28 cellular contexts compared by ENCODE assay signal in the genomic region with DNA sequence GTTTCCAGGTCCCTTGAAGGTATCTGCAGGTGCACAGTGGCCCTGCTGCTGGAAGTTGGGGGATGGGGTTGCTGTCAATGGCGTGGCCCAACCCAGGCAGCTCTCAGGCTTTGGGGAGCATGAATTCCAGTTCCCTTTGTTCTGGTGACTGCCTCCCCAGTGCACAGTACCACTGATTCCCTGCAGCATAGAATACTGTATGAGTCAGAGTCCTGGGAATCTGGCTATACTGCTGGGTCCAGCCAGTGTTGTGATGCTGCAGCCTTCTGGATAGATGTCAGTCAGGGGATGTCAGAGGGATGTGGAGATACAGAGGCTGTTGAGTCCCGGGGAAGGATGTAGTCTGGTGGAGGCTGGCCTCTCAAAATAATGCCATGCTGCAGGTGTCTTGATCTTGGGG.
A peak's percentile ranks its signal among the peaks of the same experiment; 100 is the strongest.
DNase-seq lines count a peak whose midpoint lies in the region; ATAC-seq lines count a peak whose summit lies in the region.
"Had no signal": no experiment of that assay in that cellular context is flagged by ENCODE, and none has a peak within 500 bp of the region (broad histone marks: within the 10 kb centered on the region; RNA-seq: fewer than 3 reads in every experiment).

No MANE protein-coding gene starts in this region.

- no peak overlapping the region for H3K4me3 ChIP-seq in naive thymus-derived CD4-positive, alpha-beta T cell (ENCODE audit: low read length)
- H3K4me3 ChIP-seq: A549, pancreas, SJSA1, skin epidermis, testis had no signal

- peak overlapping the region; percentile 1 for H3K27ac Mint-ChIP-seq in activated T-helper 17 cell treated with anti-CD3 and anti-CD28 coated beads, Interleukin-2, amount 50 U/mL, for 72 hours
- peak overlapping the region in 7 of 9 donors; percentile 50 to 96 (median 80) for H3K27ac Mint-ChIP-seq in naive thymus-derived CD4-positive, alpha-beta T cell
- H3K27ac Mint-ChIP-seq: activated naive CD4-positive, alpha-beta T cell treated with anti-CD3 and anti-CD28 coated beads, Interleukin-2, amount 50 U/mL, for 24 hours; activated T-helper 2 cell treated with anti-CD3 and anti-CD28 coated beads, Interferon-gamma antibody, Interleukin-2, Interleukin-4, amounts not matched to agents 10 μg/mL and 5 μg/mL and 100 μg/mL, durations not matched to agents 14 hours and 24 hours and 36 hours; stimulated activated naive CD8-positive, alpha-beta T cell treated with anti-CD3 and anti-CD28 coated beads, Interleukin-15, Interleukin-2, amounts not matched to agents 100 ng/mL and 50 ng/mL, for 24 hours had no signal

- ATAC-seq in activated T-helper 17 cell treated with anti-CD3 and anti-CD28 coated beads, Interleukin-2, amount 50 U/mL, for 72 hours (replicated peaks), result no peak
- no peak for ATAC-seq in naive thymus-derived CD4-positive, alpha-beta T cell
- ATAC-seq in HG02642 (IDR thresholded peaks at IDR 0.05; ENCODE audit: poor library complexity, unreplicated experiment), result no peak
- ATAC-seq: A549, pancreas had no signal

- peaks cover 24% of the 10 kb centered on the region for H3K36me3 Mint-ChIP-seq in activated T-helper 17 cell treated with anti-CD3 and anti-CD28 coated beads, Interleukin-2, amount 50 U/mL, for 72 hours (ENCODE audit: low read depth)
- H3K36me3 Mint-ChIP-seq in naive thymus-derived CD4-positive, alpha-beta T cell, result peaks cover 12 to 71% (median 49%) of the 10 kb centered on the region in 5 donors

- CTCF ChIA-PET in naive thymus-derived CD4-positive, alpha-beta T cell (lab: Charles Lee), result no interaction called here

- H3K9me3 ChIP-seq in naive thymus-derived CD4-positive, alpha-beta T cell (ENCODE audit: control insufficient read depth in 2 of 3, low read length in 3 of 3), result no peaks in the 10 kb centered on the region
- H3K9me3 ChIP-seq: SJSA1, testis had no signal

- no peak overlapping the region for H3K27ac ChIP-seq in naive thymus-derived CD4-positive, alpha-beta T cell (ENCODE audit: low read depth, low read length)
- H3K27ac ChIP-seq: A549, pancreas, SJSA1, skin epidermis, testis had no signal

- H3K27me3 Mint-ChIP-seq in activated T-helper 17 cell treated with anti-CD3 and anti-CD28 coated beads, Interleukin-2, amount 50 U/mL, for 72 hours, result no peaks in the 10 kb centered on the region
- no peaks in the 10 kb centered on the region for H3K27me3 Mint-ChIP-seq in naive thymus-derived CD4-positive, alpha-beta T cell
- H3K27me3 Mint-ChIP-seq: activated naive CD4-positive, alpha-beta T cell treated with anti-CD3 and anti-CD28 coated beads, Interleukin-2, amount 50 U/mL, for 24 hours; stimulated activated naive CD8-positive, alpha-beta T cell treated with anti-CD3 and anti-CD28 coated beads, Interleukin-15, Interleukin-2, amounts not matched to agents 100 ng/mL and 50 ng/mL, for 24 hours had no signal

- peaks cover 11% of the 10 kb centered on the region for H3K9me3 Mint-ChIP-seq in activated T-helper 17 cell treated with anti-CD3 and anti-CD28 coated beads, Interleukin-2, amount 50 U/mL, for 72 hours
- peaks cover 0 to 37% (median 13%) of the 10 kb centered on the region in 11 donors for H3K9me3 Mint-ChIP-seq in naive thymus-derived CD4-positive, alpha-beta T cell

- peaks cover 25% of the 10 kb centered on the region for H3K4me1 Mint-ChIP-seq in activated T-helper 17 cell treated with anti-CD3 and anti-CD28 coated beads, Interleukin-2, amount 50 U/mL, for 72 hours
- peaks cover 20 to 84% (median 60%) of the 10 kb centered on the region in 7 donors for H3K4me1 Mint-ChIP-seq in naive thymus-derived CD4-positive, alpha-beta T cell

- no peaks in the 10 kb centered on the region for H3K27me3 ChIP-seq in naive thymus-derived CD4-positive, alpha-beta T cell (ENCODE audit: control insufficient read depth in 2 of 2, insufficient read depth in 2 of 2, low read length in 2 of 2)
- H3K27me3 ChIP-seq: pancreas, SJSA1, testis had no signal

- POLR2A ChIA-PET in naive thymus-derived CD4-positive, alpha-beta T cell (lab: Charles Lee), result interaction anchor here (2.0 kb wide), 1 partner anchor 12 kb away, joined by 4 read pairs; no protein-coding TSS in a partner anchor

- no peak overlapping the region for H3K4me3 Mint-ChIP-seq in activated T-helper 17 cell treated with anti-CD3 and anti-CD28 coated beads, Interleukin-2, amount 50 U/mL, for 72 hours
- peak overlapping the region in 4 of 10 donors; percentile 23 to 43 (median 34) for H3K4me3 Mint-ChIP-seq in naive thymus-derived CD4-positive, alpha-beta T cell
- H3K4me3 Mint-ChIP-seq: activated naive CD4-positive, alpha-beta T cell treated with anti-CD3 and anti-CD28 coated beads, Interleukin-2, amount 50 U/mL, for 24 hours; immature natural killer cell; stimulated activated naive CD8-positive, alpha-beta T cell treated with anti-CD3 and anti-CD28 coated beads, Interleukin-15, Interleukin-2, amounts not matched to agents 100 ng/mL and 50 ng/mL, for 24 hours had no signal

- intact Hi-C loops in naive thymus-derived CD4-positive, alpha-beta T cell (cut with micrococcal nuclease), result no loop called here

- H3K4me1 ChIP-seq in naive thymus-derived CD4-positive, alpha-beta T cell (ENCODE audit: control insufficient read depth in 2 of 2, insufficient read depth in 2 of 2, low read length in 2 of 2), result peaks cover 14 to 62% of the 10 kb centered on the region in 2 donors
- H3K4me1 ChIP-seq: A549, pancreas, testis had no signal

- peaks cover 0 to 17% (median 0%) of the 10 kb centered on the region in 3 experiments for H3K36me3 ChIP-seq in naive thymus-derived CD4-positive, alpha-beta T cell (ENCODE audit: control insufficient read depth in 2 of 3, insufficient read depth in 3 of 3, low read length in 3 of 3)

- DNase-seq in AG20443 (ENCODE audit: low spot score), result peak; percentile 7
- DNase-seq in EL, result peak; percentile 28
- DNase-seq in naive thymus-derived CD4-positive, alpha-beta T cell, result no peak
- DNase-seq in SHP77 (lab: John Stamatoyannopoulos, UW), result no peak
- no peak for DNase-seq in midbrain (lab: John Stamatoyannopoulos, UW)
- no peak for DNase-seq in MV-4-11 (lab: John Stamatoyannopoulos, UW)
- DNase-seq: activated CD4-positive, alpha-beta T cell treated with anti-CD3 and anti-CD28 coated beads, Interleukin-2, amount 50 U/mL, for 4 hours; activated CD4-positive, CD25-positive, alpha-beta regulatory T cell; activated CD8-positive, alpha-beta memory T cell treated with anti-CD3 and anti-CD28 coated beads, Interleukin-2, amount 50 U/mL, for 4 hours; amygdala; COR-L47; DMS53; GDM1; immature natural killer cell; Kasumi-1; mammary epithelial cell; NCI-H1436 treated with DMSO at 0.1 percent for 48 hours; NCI-H345; pancreas; testis had no signal

Comparison
In these comparisons a context has a peak if more than half of its experiments do, and no peak if none do; other contexts are left out.
1. DNase-seq: peak in AG20443 (single experiment) and EL (single experiment); none in naive thymus-derived CD4-positive, alpha-beta T cell (0 of 9), SHP77 (0 of 2), midbrain (single experiment) and MV-4-11 (single experiment).